Comparison of ENCODE assay signal across 21 cellular contexts in genomic region chr17:74820037-74820436, GRCh38. TPM values are rescaled to one million over a fixed set of nuclear protein-coding genes. Genes with fewer than 3 reads are reported as not detected.
DNase-seq lines count a peak whose midpoint lies in the region; ATAC-seq and TF ChIP-seq lines count a peak whose summit lies in the region.
"Had no signal": no experiment of that assay in that cellular context is flagged by ENCODE, and none has a peak within 500 bp of the region (broad histone marks: within the 10 kb centered on the region; RNA-seq: fewer than 3 reads in every experiment).

No MANE protein-coding gene starts in this region.

- no peak for TF ChIP-seq RAD21 in IMR-90 (IDR thresholded peaks at IDR 0.05; ENCODE audit: low read length)

- H4K5ac ChIP-seq in IMR-90 (ENCODE audit: low read depth, low read length), result no peak overlapping the region

- intact Hi-C loops in A673 (cut with micrococcal nuclease; ENCODE audit: unreplicated experiment), result loop anchor here (5.0 kb wide), 1 partner anchor 42 kb away; no protein-coding TSS in a partner anchor
- intact Hi-C loops in IMR-90 (cut with micrococcal nuclease), result no loop called here

- 0 out of 2 replicates have a peak, but pooled peaks cover 3% of the 10 kb centered on the region for H3K9me1 ChIP-seq in IMR-90 (ENCODE audit: insufficient read depth, low read length)

- H3K27ac ChIP-seq in A673 (ENCODE audit: low read depth, low read length, poor library complexity, severe bottlenecking) (peak overlapping the region; percentile 17), IMR-90 (ENCODE audit: insufficient read depth, low read length) (no peak overlapping the region), temporal lobe (ENCODE audit: low read depth, low read length) (peak overlapping the region; percentile 0)
- H3K27ac ChIP-seq: 22Rv1, A549, GM23248, HL-60 had no signal

- peak overlapping the region; percentile 61 for H2AK9ac ChIP-seq in IMR-90 (replicated peaks; ENCODE audit: low read depth, low read length, poor library complexity)

- H3K36me3 ChIP-seq in A673 (ENCODE audit: insufficient read depth, low read length, poor library complexity, severe bottlenecking), result peaks cover 3% of the 10 kb centered on the region
- H3K36me3 ChIP-seq in IMR-90 (ENCODE audit: control insufficient read depth, insufficient read depth, low read length), result peaks cover 15% of the 10 kb centered on the region

- no peak for ATAC-seq in IMR-90 (ENCODE audit: low read depth)
- ATAC-seq: A549, GM12878 had no signal

- H2BK20ac ChIP-seq in IMR-90 (ENCODE audit: low read depth, low read length), result no peak overlapping the region

- CTCF ChIA-PET in A673 (lab: Charles Lee), result interaction anchor here (0.5 kb wide), 1 partner anchor 43 kb away, joined by 3 read pairs; no protein-coding TSS in a partner anchor
- CTCF ChIA-PET in IMR-90 (lab: Yijun Ruan, JAX), result no interaction called here

- H3K4me3 ChIP-seq in A673 (ENCODE audit: low read depth, low read length, poor library complexity, severe bottlenecking) (no peak overlapping the region), IMR-90 (ENCODE audit: insufficient read depth, low read depth, low read length) (no peak overlapping the region)
- H3K4me3 ChIP-seq: A549, GM12878, GM23248 had no signal

- H4K8ac ChIP-seq in IMR-90 (ENCODE audit: low read depth in 2 of 2, low read length in 2 of 2), result no peak overlapping the region

- WGBS in IMR-90 (ENCODE audit: extremely low coverage in 2 of 2, insufficient read length in 1 of 2), 2 experiments, result 93% methylated on average over 3 of the region's 10 CpGs; no CpG with 5 or more reads in 1 of the 2 experiments

- DNase-seq in A673 (ENCODE audit: low spot score), result no peak
- no peak for DNase-seq in IMR-90
- DNase-seq in left kidney (ENCODE audit: low read depth, low spot score), result peak; percentile 85
- DNase-seq in NCI-H128 (lab: John Stamatoyannopoulos, UW; ENCODE audit: unreplicated experiment), result no peak
- DNase-seq in NCI-H2081 treated with DMSO at 0.1 percent for 48 hours (lab: John Stamatoyannopoulos, UW), result no peak
- DNase-seq in GM13976 (ENCODE audit: low spot score), result no peak
- DNase-seq: C1 segment of cervical spinal cord; CD4-positive, CD25-positive, alpha-beta regulatory T cell; CD8-positive, alpha-beta memory T cell; DMS 273 treated with DMSO at 0.1 percent for 48 hours; DMS53; DND-41; EL; GM23248; HCEC 1CT had no signal

- no TSS peak for BruUV-seq in A673 (replicated peaks; lab: Mats Ljungman, UMichigan)
- BruUV-seq in IMR-90 (replicated peaks; lab: Mats Ljungman, UMichigan), result no TSS peak

- peaks cover 66% of the 10 kb centered on the region for H3K4me1 ChIP-seq in A673 (ENCODE audit: insufficient read depth, low read length, poor library complexity, severe bottlenecking)
- H3K4me1 ChIP-seq in IMR-90 (ENCODE audit: control insufficient read depth, insufficient read depth, low read length), result no peaks in the 10 kb centered on the region
- H3K4me1 ChIP-seq: A549 had no signal

- no peak overlapping the region for H3K14ac ChIP-seq in IMR-90 (replicated peaks; ENCODE audit: low read depth, low read length)

- POLR2A ChIA-PET in A673 (lab: Charles Lee; ENCODE audit: low non-redundant PET), result no interaction called here
- POLR2A ChIA-PET in IMR-90 (lab: Charles Lee; ENCODE audit: unreplicated experiment), result no interaction called here

- no peak overlapping the region for H2AK5ac ChIP-seq in IMR-90 (ENCODE audit: low read depth, low read length)

- H3K9me3 ChIP-seq in A673 (ENCODE audit: low read depth, low read length, poor library complexity, severe bottlenecking), result no peaks in the 10 kb centered on the region
- no peaks in the 10 kb centered on the region for H3K9me3 ChIP-seq in IMR-90 (ENCODE audit: control insufficient read depth, insufficient read depth, low read length)
- H3K9me3 ChIP-seq: A549 had no signal

- no peak overlapping the region for H3K56ac ChIP-seq in IMR-90 (ENCODE audit: extremely low read depth, insufficient read depth, low read length)

- no peak overlapping the region for H3K23ac ChIP-seq in IMR-90 (ENCODE audit: low read depth, low read length)

- H3K4me2 ChIP-seq in IMR-90 (ENCODE audit: low read depth, low read length), result no peak overlapping the region
- H3K4me2 ChIP-seq: A549 had no signal

- TF ChIP-seq POLR2A in IMR-90 (IDR thresholded peaks at IDR 0.05; ENCODE audit: low read depth, low read length), result no peak

- no peak for TF ChIP-seq CTCF in A673 (conservative IDR thresholded peaks at IDR 0.05; ENCODE audit: low read depth, low read length)
- TF ChIP-seq CTCF in IMR-90 (conservative IDR thresholded peaks at IDR 0.05; ENCODE audit: low read depth, low read length), result no peak
- no peak for TF ChIP-seq CTCF in GM13976 (IDR thresholded peaks at IDR 0.05; ENCODE audit: borderline replicate concordance, control extremely low read depth, extremely low read depth, insufficient read depth, missing control alignments)

- no peak overlapping the region for H4K91ac ChIP-seq in IMR-90 (ENCODE audit: insufficient read depth, low read depth, low read length)

- H3K27me3 ChIP-seq in A673 (replicated peaks; ENCODE audit: insufficient read depth, low read depth, low read length, poor library complexity) (no peaks in the 10 kb centered on the region), IMR-90 (ENCODE audit: control insufficient read depth, insufficient read depth, low read length) (no peaks in the 10 kb centered on the region)

- no peaks in the 10 kb centered on the region for H3K79me1 ChIP-seq in IMR-90 (ENCODE audit: low read depth in 1 of 2, low read length in 2 of 2)

- no peak overlapping the region for H2BK15ac ChIP-seq in IMR-90 (ENCODE audit: low read depth, low read length)

- no peak overlapping the region for H3K18ac ChIP-seq in IMR-90 (ENCODE audit: low read depth, low read length)

- H2AFZ ChIP-seq in IMR-90 (replicated peaks; ENCODE audit: low read length, poor library complexity), result no peak overlapping the region
- H2AFZ ChIP-seq: GM23248 had no signal

- dilution Hi-C loops in IMR-90 (cut with HindIII; ENCODE audit: low sequenced_read_pairs, unreplicated experiment), result no loop called here

- no peaks in the 10 kb centered on the region for H4K20me1 ChIP-seq in IMR-90 (ENCODE audit: insufficient read depth, low read length)

- in situ Hi-C loops in IMR-90 (cut with MboI; ENCODE audit: low sequenced_read_pairs) (no loop called here), GM13976 (cut with MboI; ENCODE audit: low sequenced_read_pairs, unreplicated experiment) (no loop called here)

- H3K4ac ChIP-seq in IMR-90 (ENCODE audit: low read depth, low read length), result no peak overlapping the region

- H2BK5ac ChIP-seq in IMR-90 (ENCODE audit: low read depth, low read length, poor library complexity, severe bottlenecking), result no peak overlapping the region

- H2BK120ac ChIP-seq in IMR-90 (ENCODE audit: low read depth, low read length), result no peak overlapping the region

- H3K9ac ChIP-seq in IMR-90 (ENCODE audit: low read depth, low read length), result no peak overlapping the region
- H3K9ac ChIP-seq: GM23248 had no signal

TF ChIP-seq in IMR-90, 13 proteins besides CTCF, POLR2A, EP300 and RAD21 (continues in another document):
- TF ChIP-seq CEBPB (IDR thresholded peaks at IDR 0.05; ENCODE audit: low read depth, low read length) (no peak), MAZ (IDR thresholded peaks at IDR 0.05; ENCODE audit: borderline replicate concordance, low read depth, low read length) (no peak), FOS (IDR thresholded peaks at IDR 0.05; ENCODE audit: low read depth, low read length) (no peak), RFX5 (IDR thresholded peaks at IDR 0.05; ENCODE audit: low read depth, low read length) (no peak), USF2 (IDR thresholded peaks at IDR 0.05; ENCODE audit: low read depth, low read length) (no peak), ELK1 (IDR thresholded peaks at IDR 0.05; ENCODE audit: borderline replicate concordance, low read depth, low read length) (no peak), MXI1 (IDR thresholded peaks at IDR 0.05; ENCODE audit: borderline replicate concordance, low read depth, low read length) (no peak), MAFK (IDR thresholded peaks at IDR 0.05; ENCODE audit: low read depth, low read length) (no peak), BHLHE40 (IDR thresholded peaks at IDR 0.05; ENCODE audit: low read depth, low read length) (no peak), CHD1 (IDR thresholded peaks at IDR 0.05; ENCODE audit: low read depth, low read length) (no peak), SMC3 (IDR thresholded peaks at IDR 0.05; ENCODE audit: low read depth, low read length) (no peak)

RNA-seq across cellular contexts. Expression of gene GRIN2C, which starts 39.6 kb away (rescaled TPM):
- total RNA-seq in A673 (2021) (0.09 and 0.24 TPM in 2 replicates), IMR-90 (2012; rRNA removed) (not detected in 2 replicates), temporal lobe (0.98 TPM)
- polyA plus RNA-seq in IMR-90 (2012; rRNA removed), result 0.22 TPM in 1 of 2 replicates, not detected in the other
- polyA plus RNA-seq in IMR-90 (2012; cell fraction: cytosol; rRNA removed), result not detected in 2 replicates
- 0.16 and 0.69 TPM in 2 replicates for polyA plus RNA-seq in IMR-90 (2012; cell fraction: nucleus; rRNA removed; ENCODE audit: low replicate concordance)
- total RNA-seq: CD4-positive, CD25-positive, alpha-beta regulatory T cell; CD8-positive, alpha-beta memory T cell; GM23248 had no signal
- polyA plus RNA-seq: AG04450; CD4-positive, CD25-positive, alpha-beta regulatory T cell; CD8-positive, alpha-beta memory T cell; GM23248 had no signal

RNA-seq across cellular contexts. Expression of gene NAT9, which starts 43.9 kb away (rescaled TPM):
- total RNA-seq in A673 (2021) (55.6 and 60.6 TPM in 2 replicates), IMR-90 (2012; rRNA removed) (25.8 and 48.9 TPM in 2 replicates), temporal lobe (12.5 TPM)
- polyA plus RNA-seq in IMR-90 (2012; rRNA removed), result 60.7 and 62.0 TPM in 2 replicates
- 37.4 and 41.6 TPM in 2 replicates for polyA plus RNA-seq in IMR-90 (2012; cell fraction: cytosol; rRNA removed)
- polyA plus RNA-seq in IMR-90 (2012; cell fraction: nucleus; rRNA removed; ENCODE audit: low replicate concordance), result 399 and 532 TPM in 2 replicates

RNA-seq across cellular contexts. Expression of gene FDXR, which starts 52.8 kb away (rescaled TPM):
- total RNA-seq in A673 (2021) (17.8 and 22.3 TPM in 2 replicates), IMR-90 (2012; rRNA removed) (12.2 and 12.4 TPM in 2 replicates), temporal lobe (3.2 TPM)
- 18.6 and 21.9 TPM in 2 replicates for polyA plus RNA-seq in IMR-90 (2012; rRNA removed)
- polyA plus RNA-seq in IMR-90 (2012; cell fraction: cytosol; rRNA removed), result 28.4 and 36.3 TPM in 2 replicates
- polyA plus RNA-seq in IMR-90 (2012; cell fraction: nucleus; rRNA removed; ENCODE audit: low replicate concordance), result 35.0 and 82.3 TPM in 2 replicates
